Comparison of ENCODE assay signal across 7 cellular contexts in genomic region chr14:78156196-78156595, GRCh38. TPM values are rescaled to one million over a fixed set of nuclear protein-coding genes. Genes with fewer than 3 reads are reported as not detected.
"Had no signal": no experiment of that assay in that cellular context is flagged by ENCODE, and none has a peak within 500 bp of the region (broad histone marks: within the 10 kb centered on the region; RNA-seq: fewer than 3 reads in every experiment).

No MANE protein-coding gene starts in this region.

- H3K4me3 ChIP-seq: GM23338, K562 had no signal

- DNase-seq: H7, HCEC 1CT, IMR-90 had no signal

- H3K4me2 ChIP-seq: GM23338 had no signal

- H2AFZ ChIP-seq: GM23338 had no signal

- FAIRE-seq: HTR-8/SVneo, K562 had no signal

- H3K9me3 Mint-ChIP-seq: GM23338 had no signal

- H3K27ac Mint-ChIP-seq: GM23338 had no signal

- H3K4me3 Mint-ChIP-seq: GM23338 had no signal

RNA-seq across cellular contexts. Expression of gene NRXN3, which starts 14.0 kb away (rescaled TPM):
- total RNA-seq: HT-29 had no signal
